In the genomic region with DNA sequence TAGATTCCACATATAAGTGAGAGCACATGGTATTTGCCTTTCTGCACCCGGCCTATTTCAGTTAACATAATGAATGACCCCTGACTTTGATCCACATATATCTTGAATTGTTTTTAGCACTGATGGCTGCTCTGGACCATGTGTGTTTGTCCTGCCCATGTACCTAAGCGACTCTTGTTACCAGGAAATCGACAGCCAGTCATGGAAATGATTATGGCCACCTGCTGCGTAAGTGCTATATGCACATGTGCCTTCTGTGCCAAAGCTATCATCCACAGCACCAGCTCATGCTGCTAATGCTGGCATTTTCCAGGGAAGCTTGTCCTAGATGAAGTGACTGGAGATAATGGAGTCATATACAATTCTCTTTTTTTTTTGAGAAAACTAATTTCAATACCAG, we compare ENCODE assay signal across 24 cellular contexts.
DNase-seq lines count a peak whose midpoint lies in the region; ATAC-seq and TF ChIP-seq lines count a peak whose summit lies in the region.
"Had no signal": no experiment of that assay in that cellular context is flagged by ENCODE, and none has a peak within 500 bp of the region (broad histone marks: within the 10 kb centered on the region; RNA-seq: fewer than 3 reads in every experiment).

No MANE protein-coding gene starts in this region.

- H3K9me3 Mint-ChIP-seq in activated T-cell treated with anti-CD3 and anti-CD28 coated beads, Interleukin-2, amount 50 U/mL, for 24 hours, result no peaks in the 10 kb centered on the region
- no peaks in the 10 kb centered on the region for H3K9me3 Mint-ChIP-seq in effector memory CD8-positive, alpha-beta T cell
- H3K9me3 Mint-ChIP-seq: central memory CD8-positive, alpha-beta T cell had no signal

- no peaks in the 10 kb centered on the region for H3K36me3 Mint-ChIP-seq in activated T-cell treated with anti-CD3 and anti-CD28 coated beads, Interleukin-2, amount 50 U/mL, for 24 hours (ENCODE audit: low read depth)
- H3K36me3 Mint-ChIP-seq in effector memory CD8-positive, alpha-beta T cell (ENCODE audit: insufficient read depth), result no peaks in the 10 kb centered on the region
- H3K36me3 Mint-ChIP-seq: activated naive CD8-positive, alpha-beta T cell; CD14-positive monocyte had no signal

- H3K36me3 ChIP-seq in OCI-LY1 (ENCODE audit: insufficient read depth, low read length), result peaks cover 7% of the 10 kb centered on the region
- H3K36me3 ChIP-seq: HAP-1, neural progenitor cell, transverse colon had no signal

- no peak for ATAC-seq in GM21381 (IDR thresholded peaks at IDR 0.05; ENCODE audit: unreplicated experiment)
- no peak for ATAC-seq in GM18909 (IDR thresholded peaks at IDR 0.05; ENCODE audit: poor library complexity, unreplicated experiment)
- no peak for ATAC-seq in effector memory CD8-positive, alpha-beta T cell (replicated peaks)
- ATAC-seq: psoas muscle; stimulated activated naive CD8-positive, alpha-beta T cell treated with anti-CD3 and anti-CD28 coated beads, Interleukin-15, Interleukin-2, amounts not matched to agents 100 U/mL and 50 U/mL, for 24 hours had no signal

- H3K9ac ChIP-seq in OCI-LY1 (ENCODE audit: low read length), result no peak overlapping the region
- H3K9ac ChIP-seq: KMS-11, neural progenitor cell had no signal

- no peaks in the 10 kb centered on the region for H3K27me3 ChIP-seq in OCI-LY1 (ENCODE audit: insufficient read depth, low read length)
- H3K27me3 ChIP-seq: neural progenitor cell, transverse colon had no signal

- TF ChIP-seq CTCF in OCI-LY1 (IDR thresholded peaks at IDR 0.05; ENCODE audit: low read length), result no peak

- H3K27me3 Mint-ChIP-seq in activated T-cell treated with anti-CD3 and anti-CD28 coated beads, Interleukin-2, amount 50 U/mL, for 24 hours, result peaks cover 12% of the 10 kb centered on the region
- H3K27me3 Mint-ChIP-seq in effector memory CD8-positive, alpha-beta T cell, result peaks cover 13 to 24% of the 10 kb centered on the region in 2 donors

- H3K4me1 ChIP-seq in OCI-LY1 (ENCODE audit: insufficient read depth, low read length, severe bottlenecking), result peaks cover 66% of the 10 kb centered on the region
- H3K4me1 ChIP-seq: psoas muscle, transverse colon had no signal

- DNase-seq in DMS153 (lab: John Stamatoyannopoulos, UW), result peak; percentile 93
- peak; percentile 77 for DNase-seq in NCI-H1417 treated with DMSO at 0.1 percent for 48 hours (lab: John Stamatoyannopoulos, UW)
- DNase-seq in NCI-H2227 treated with DMSO at 0.1 percent for 48 hours (lab: John Stamatoyannopoulos, UW), result peak; percentile 81
- no peak for DNase-seq in activated T-cell treated with anti-CD3 and anti-CD28 coated beads, Interleukin-2, amount 50 U/mL, for 24 hours
- DNase-seq in effector memory CD8-positive, alpha-beta T cell, result no peak
- DNase-seq: activated CD4-positive, alpha-beta T cell treated with anti-CD3 and anti-CD28 coated beads for 1 hour; activated CD8-positive, alpha-beta memory T cell treated with anti-CD3 and anti-CD28 coated beads for 24 hours; activated T-cell treated with anti-CD3 and anti-CD28 coated beads, Interleukin-2, amount 50 U/mL, for 48 hours; DMS53; hypothalamus; psoas muscle; stimulated activated CD4-positive, alpha-beta T cell treated with anti-CD3 and anti-CD28 coated beads, Interleukin-2, amount 100 ng/mL, for 48 hours; stimulated activated naive CD8-positive, alpha-beta T cell treated with anti-CD3 and anti-CD28 coated beads, Interleukin-15, Interleukin-2, amounts not matched to agents 100 U/mL and 50 U/mL, for 24 hours; transverse colon had no signal

- no peaks in the 10 kb centered on the region for H3K79me2 ChIP-seq in OCI-LY1 (ENCODE audit: insufficient read depth, low read length)

- no peaks in the 10 kb centered on the region for H3K4me1 Mint-ChIP-seq in activated T-cell treated with anti-CD3 and anti-CD28 coated beads, Interleukin-2, amount 50 U/mL, for 24 hours (ENCODE audit: low read depth)
- H3K4me1 Mint-ChIP-seq in effector memory CD8-positive, alpha-beta T cell (ENCODE audit: low read depth in 2 of 2), result no peaks in the 10 kb centered on the region
- H3K4me1 Mint-ChIP-seq: CD14-positive monocyte; central memory CD8-positive, alpha-beta T cell had no signal

- no peaks in the 10 kb centered on the region for H3F3A ChIP-seq in OCI-LY1 (ENCODE audit: insufficient read depth, low read length)

- H3K9me3 ChIP-seq in OCI-LY1 (ENCODE audit: low read length), result peaks cover 10% of the 10 kb centered on the region; the same call in 1 of the 2 replicates
- H3K9me3 ChIP-seq: HAP-1, psoas muscle, transverse colon had no signal

- H3K4me3 ChIP-seq in OCI-LY1 (ENCODE audit: low read depth, low read length, poor library complexity, severe bottlenecking), result no peak overlapping the region
- H3K4me3 ChIP-seq: HAP-1, neural progenitor cell, psoas muscle, skin epidermis, transverse colon had no signal

- H3K4me3 Mint-ChIP-seq in activated T-cell treated with anti-CD3 and anti-CD28 coated beads, Interleukin-2, amount 50 U/mL, for 24 hours, result no peak overlapping the region
- no peak overlapping the region for H3K4me3 Mint-ChIP-seq in effector memory CD8-positive, alpha-beta T cell
- H3K4me3 Mint-ChIP-seq: activated naive CD8-positive, alpha-beta T cell; CD14-positive monocyte; central memory CD8-positive, alpha-beta T cell; neural progenitor cell had no signal

- no peaks in the 10 kb centered on the region for H4K20me1 ChIP-seq in OCI-LY1 (ENCODE audit: insufficient read depth, low read length)

- H2AFZ ChIP-seq in OCI-LY1 (ENCODE audit: low read length), result 0 out of 2 replicates have a peak overlapping the region, but pooled peaks have one; percentile 10
- H2AFZ ChIP-seq: neural progenitor cell had no signal

- H3K27ac ChIP-seq in OCI-LY1 (ENCODE audit: low read depth, low read length, poor library complexity, severe bottlenecking), result peak overlapping the region; percentile 24
- H3K27ac ChIP-seq: KMS-11, neural progenitor cell, psoas muscle, skin epidermis, transverse colon had no signal

- no peaks in the 10 kb centered on the region for H3K9me2 ChIP-seq in OCI-LY1 (ENCODE audit: low read depth, low read length)

- no peak overlapping the region for H3K27ac Mint-ChIP-seq in activated T-cell treated with anti-CD3 and anti-CD28 coated beads, Interleukin-2, amount 50 U/mL, for 24 hours
- no peak overlapping the region for H3K27ac Mint-ChIP-seq in effector memory CD8-positive, alpha-beta T cell
- H3K27ac Mint-ChIP-seq: activated naive CD8-positive, alpha-beta T cell; CD14-positive monocyte; neural progenitor cell had no signal

- H3K4me2 ChIP-seq in OCI-LY1 (ENCODE audit: low read length), result no peak overlapping the region
- H3K4me2 ChIP-seq: KMS-11, neural progenitor cell had no signal

Comparison
In these comparisons a context has a peak if more than half of its experiments do, and no peak if none do; other contexts are left out.
1. DNase-seq: peak in DMS153 (single experiment), NCI-H1417 treated with DMSO at 0.1 percent for 48 hours (single experiment) and NCI-H2227 treated with DMSO at 0.1 percent for 48 hours (single experiment); none in activated T-cell treated with anti-CD3 and anti-CD28 coated beads, Interleukin-2, amount 50 U/mL, for 24 hours (single experiment) and effector memory CD8-positive, alpha-beta T cell (0 of 3).